ENCODE assay signal across 15 cellular contexts in the genomic region with DNA sequence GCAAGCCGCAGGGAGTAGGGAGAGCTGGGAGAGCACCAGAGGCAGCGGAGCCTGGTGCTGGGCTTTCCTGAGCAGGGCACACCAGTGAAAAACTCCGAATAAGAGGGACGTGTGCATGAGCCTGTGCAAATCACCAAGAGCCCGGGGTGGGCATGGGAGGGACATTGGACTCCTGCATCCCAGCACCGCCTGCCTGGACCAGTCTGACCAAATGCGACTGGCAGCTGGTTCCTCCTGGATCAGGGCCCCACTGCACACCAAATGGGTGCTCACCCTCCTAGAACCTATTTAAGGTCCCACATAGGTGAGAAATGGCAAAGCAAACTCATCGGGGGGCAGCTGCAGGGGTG. TPM values are rescaled to one million over a fixed set of nuclear protein-coding genes. Genes with fewer than 3 reads are reported as not detected.
DNase-seq lines count a peak whose midpoint lies in the region; TF ChIP-seq lines count a peak whose summit lies in the region.
"Had no signal": no experiment of that assay in that cellular context is flagged by ENCODE, and none has a peak within 500 bp of the region (broad histone marks: within the 10 kb centered on the region; RNA-seq: fewer than 3 reads in every experiment).

No MANE protein-coding gene starts in this region.

- peaks cover 38% of the 10 kb centered on the region for H3K79me1 ChIP-seq in mesenchymal stem cell (replicated peaks; ENCODE audit: low read length, poor library complexity, severe bottlenecking)

- H3K27ac ChIP-seq in BLaER1 treated with 17β-estradiol and CSF1 and Interleukin-3, amounts not matched to agents 10 nM and 100 nM: peak overlapping the region in 9 of 11 experiments; percentile 21 to 70 (median 45); a peak in 18 of 22 replicates
- peak overlapping the region; percentile 6 for H3K27ac ChIP-seq in duodenal mucosa (ENCODE audit: low read depth, low read length)
- H3K27ac ChIP-seq in mesenchymal stem cell (ENCODE audit: low read length, poor library complexity, severe bottlenecking): no peak overlapping the region
- peak overlapping the region; percentile 53 to 95 (median 88) for H3K27ac ChIP-seq in spleen
- H3K27ac ChIP-seq in Peyer's patch: peak overlapping the region in 2 of 4 donors; percentile 21 to 43
- H3K27ac ChIP-seq: hepatocyte had no signal

- 96% methylated on average over 8 of the region's 8 CpGs for WGBS in mesenchymal stem cell
- WGBS in spleen, 5 donors: 68 to 93% (median 76%) methylated on average over 3 to 8 of the region's 8 CpGs

- H3K4me3 ChIP-seq in BLaER1 treated with 17β-estradiol and CSF1 and Interleukin-3, amounts not matched to agents 10 nM and 100 nM: peak overlapping the region in 1 of 10 experiments; percentile 0; a peak in 4 of 20 replicates
- H3K4me3 ChIP-seq in duodenal mucosa (ENCODE audit: low read depth in 1 of 2, low read length in 2 of 2): no peak overlapping the region
- no peak overlapping the region for H3K4me3 ChIP-seq in mesenchymal stem cell (ENCODE audit: insufficient read depth in 1 of 2, low read depth in 1 of 2, low read length in 2 of 2)
- peak overlapping the region in 1 of 8 donors; percentile 84 for H3K4me3 ChIP-seq in spleen
- no peak overlapping the region for H3K4me3 ChIP-seq in Peyer's patch
- H3K4me3 ChIP-seq: hepatocyte had no signal

- no peak overlapping the region for H3K23ac ChIP-seq in mesenchymal stem cell (ENCODE audit: low read length in 2 of 2)

- H3K36me3 ChIP-seq in BLaER1 treated with 17β-estradiol and CSF1 and Interleukin-3, amounts not matched to agents 10 nM and 100 nM: peaks cover 16 to 25% (median 21%) of the 10 kb centered on the region in 11 experiments
- H3K36me3 ChIP-seq in duodenal mucosa (ENCODE audit: control insufficient read depth in 1 of 2, insufficient read depth in 2 of 2, low read length in 2 of 2): peaks cover 0 to 6% of the 10 kb centered on the region in 2 donors
- peaks cover 18 to 20% of the 10 kb centered on the region in 2 experiments for H3K36me3 ChIP-seq in mesenchymal stem cell (ENCODE audit: control insufficient read depth in 1 of 2, insufficient read depth in 2 of 2, low read depth in 1 of 2, low read length in 2 of 2)
- H3K36me3 ChIP-seq in spleen: peaks cover 0 to 19% (median 17%) of the 10 kb centered on the region in 6 donors
- peaks cover 0 to 7% (median 0%) of the 10 kb centered on the region in 3 donors for H3K36me3 ChIP-seq in Peyer's patch

- DNase-seq in mesenchymal stem cell (no peak), spleen (peak; percentile 74), Kasumi-1 (lab: John Stamatoyannopoulos, UW) (no peak), Peyer's patch (no peak), NCI-H82 (lab: John Stamatoyannopoulos, UW) (no peak)
- DNase-seq: activated CD4-positive, alpha-beta T cell treated with anti-CD3 and anti-CD28 coated beads for 48 hours; activated effector memory CD4-positive, alpha-beta T cell treated with Interleukin-2 at 50 U/mL for 16 hours; CD8-positive, alpha-beta T cell; DMS153; NCI-H1436; NCI-H69; SHP77 treated with DMSO at 0.1 percent for 48 hours had no signal

- peak overlapping the region in 1 of 2 experiments; percentile 7 for H2BK12ac ChIP-seq in mesenchymal stem cell (ENCODE audit: low read length in 2 of 2)

- H3K4me1 ChIP-seq in BLaER1 treated with 17β-estradiol and CSF1 and Interleukin-3, amounts not matched to agents 10 nM and 100 nM: peaks cover 64 to 82% (median 80%) of the 10 kb centered on the region in 10 experiments
- H3K4me1 ChIP-seq in duodenal mucosa (ENCODE audit: control insufficient read depth in 1 of 2, insufficient read depth in 2 of 2, low read length in 2 of 2) (peaks cover 5 to 18% of the 10 kb centered on the region in 2 donors), mesenchymal stem cell (ENCODE audit: control insufficient read depth, insufficient read depth, low read depth, low read length) (peaks cover 16% of the 10 kb centered on the region), spleen (peaks cover 21 to 86% (median 71%) of the 10 kb centered on the region in 6 donors), Peyer's patch (peaks cover 0 to 9% (median 0%) of the 10 kb centered on the region in 4 donors)

- H3K9ac ChIP-seq in BLaER1 treated with 17β-estradiol and CSF1 and Interleukin-3, amounts not matched to agents 10 nM and 100 nM: peak overlapping the region in 10 of 11 experiments; percentile 7 to 55 (median 34); a peak in 11 of 22 replicates
- H3K9ac ChIP-seq in duodenal mucosa (ENCODE audit: low read depth in 1 of 2, low read length in 2 of 2) (no peak overlapping the region), mesenchymal stem cell (ENCODE audit: low read length) (peak overlapping the region; percentile 86)

- H4K20me1 ChIP-seq in BLaER1 treated with 17β-estradiol and CSF1 and Interleukin-3, amounts not matched to agents 10 nM and 100 nM: peaks cover 0 to 51% (median 16%) of the 10 kb centered on the region in 11 experiments; a peak in 11 of 22 replicates

- H3K9me3 ChIP-seq in BLaER1 treated with 17β-estradiol and CSF1 and Interleukin-3, amounts not matched to agents 10 nM and 100 nM (replicated peaks in 1 of 11): no peaks in the 10 kb centered on the region
- H3K9me3 ChIP-seq in duodenal mucosa (ENCODE audit: control insufficient read depth in 1 of 2, low read length in 2 of 2): no peaks in the 10 kb centered on the region
- H3K9me3 ChIP-seq in mesenchymal stem cell (ENCODE audit: control insufficient read depth, low read length): no peaks in the 10 kb centered on the region
- no peaks in the 10 kb centered on the region for H3K9me3 ChIP-seq in spleen
- H3K9me3 ChIP-seq in Peyer's patch: no peaks in the 10 kb centered on the region

- TF ChIP-seq POLR2A in spleen (IDR thresholded peaks at IDR 0.05) (no peak), Peyer's patch (IDR thresholded peaks at IDR 0.05) (no peak)

- H2AK5ac ChIP-seq in mesenchymal stem cell (ENCODE audit: low read length, severe bottlenecking): no peak overlapping the region

- peak overlapping the region; percentile 90 to 100 (median 97) for H3K4me2 ChIP-seq in BLaER1 treated with 17β-estradiol and CSF1 and Interleukin-3, amounts not matched to agents 10 nM and 100 nM
- no peak overlapping the region for H3K4me2 ChIP-seq in mesenchymal stem cell (ENCODE audit: low read length, poor library complexity, severe bottlenecking)
- H3K4me2 ChIP-seq: hepatocyte had no signal

- no peaks in the 10 kb centered on the region for H3K27me3 ChIP-seq in BLaER1 treated with 17β-estradiol and CSF1 and Interleukin-3, amounts not matched to agents 10 nM and 100 nM
- H3K27me3 ChIP-seq in duodenal mucosa (ENCODE audit: control insufficient read depth in 1 of 2, insufficient read depth in 2 of 2, low read length in 2 of 2): no peaks in the 10 kb centered on the region
- no peaks in the 10 kb centered on the region for H3K27me3 ChIP-seq in mesenchymal stem cell (ENCODE audit: control insufficient read depth in 1 of 2, insufficient read depth in 1 of 2, low read length in 2 of 2)
- H3K27me3 ChIP-seq in spleen (replicated peaks in 1 of 7): no peaks in the 10 kb centered on the region
- H3K27me3 ChIP-seq in Peyer's patch: no peaks in the 10 kb centered on the region
- H3K27me3 ChIP-seq: hepatocyte had no signal

- no peak overlapping the region for H2AFZ ChIP-seq in mesenchymal stem cell (ENCODE audit: low read depth, low read length)
- H2AFZ ChIP-seq: hepatocyte had no signal

- no peak overlapping the region for H2BK15ac ChIP-seq in mesenchymal stem cell (ENCODE audit: low read depth, poor library complexity, severe bottlenecking)

- intact Hi-C loops in spleen (cut with DNase I; ENCODE audit: low total_unique reads): no loop called here

- no peak overlapping the region for H4K8ac ChIP-seq in mesenchymal stem cell (ENCODE audit: low read length)

- no peak overlapping the region for H4K91ac ChIP-seq in mesenchymal stem cell (ENCODE audit: low read length)

- no peak for TF ChIP-seq CTCF in spleen (IDR thresholded peaks at IDR 0.05 in 8 of 11, conservative IDR thresholded peaks at IDR 0.05 in 3 of 11)
- TF ChIP-seq CTCF in Peyer's patch (IDR thresholded peaks at IDR 0.05): no peak

- H2BK120ac ChIP-seq in mesenchymal stem cell (ENCODE audit: low read depth, low read length): no peak overlapping the region

- H2BK5ac ChIP-seq in mesenchymal stem cell (ENCODE audit: low read depth, low read length, poor library complexity, severe bottlenecking): no peak overlapping the region

- H3K18ac ChIP-seq in mesenchymal stem cell (ENCODE audit: low read depth in 1 of 2, low read length in 2 of 2): no peak overlapping the region

- no peak overlapping the region for H3K4ac ChIP-seq in mesenchymal stem cell (ENCODE audit: low read depth in 1 of 2, low read length in 2 of 2)

- H3K14ac ChIP-seq in mesenchymal stem cell (ENCODE audit: low read length in 2 of 2): no peak overlapping the region

RNA-seq across cellular contexts. Expression of a gene that starts 3.1 kb away (rescaled TPM):
- polyA plus RNA-seq in mesenchymal stem cell (2013, experiment 1 of 2): 19.5 TPM
- polyA plus RNA-seq in mesenchymal stem cell (2013, experiment 2 of 2): 21.1 TPM
- total RNA-seq in spleen (100 to 1,000 TPM in 1 of 7 donors, 10 to 100 TPM in 6; 63.4 to 103 (median 87.8) TPM), Peyer's patch (10 to 100 TPM; 13.8 to 28.9 (median 21.0) TPM)
- polyA plus RNA-seq in spleen: 10 to 100 TPM; 13.6 to 37.2 (median 14.0) TPM

RNA-seq across cellular contexts. Expression of a gene that starts 33.0 kb away (rescaled TPM):
- polyA plus RNA-seq in mesenchymal stem cell (2013, experiment 1 of 2): 12.1 TPM
- polyA plus RNA-seq in mesenchymal stem cell (2013, experiment 2 of 2): 11.4 TPM
- total RNA-seq in spleen (10 to 100 TPM; 44.8 to 66.4 (median 55.4) TPM), Peyer's patch (10 to 100 TPM; 53.6 to 91.6 (median 80.2) TPM)
- polyA plus RNA-seq in spleen: 10 to 100 TPM; 12.6 to 23.5 (median 19.5) TPM

Comparison
In these comparisons a context has a peak if more than half of its experiments do, and no peak if none do; other contexts are left out.
1. H3K9ac ChIP-seq: peak in BLaER1 treated with 17β-estradiol and CSF1 and Interleukin-3, amounts not matched to agents 10 nM and 100 nM (10 of 11) and mesenchymal stem cell (single experiment); none in duodenal mucosa (0 of 2).